In the genomic region with DNA sequence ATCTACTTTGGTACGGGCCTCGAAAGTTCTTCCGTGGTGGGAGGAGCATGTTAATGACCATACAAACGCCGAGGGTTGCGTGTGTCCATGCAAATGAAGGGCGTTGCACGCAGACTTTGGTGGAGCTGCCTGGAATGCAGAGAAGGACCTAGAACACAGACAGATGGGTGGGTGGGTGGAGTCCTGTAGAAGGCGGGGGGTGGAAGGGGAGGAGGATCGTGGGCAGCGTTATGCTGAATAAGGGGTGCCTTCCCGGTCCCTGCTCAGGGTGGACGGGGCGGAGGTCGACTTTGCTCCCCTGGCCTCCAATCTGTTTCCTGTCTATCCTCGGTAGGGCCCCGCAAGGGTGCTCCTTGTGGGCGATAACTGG, we compare ENCODE assay signal across 8 cellular contexts. TPM values are rescaled to one million over a fixed set of nuclear protein-coding genes. Genes with fewer than 3 reads are reported as not detected.
DNase-seq lines count a peak whose midpoint lies in the region; ATAC-seq and TF ChIP-seq lines count a peak whose summit lies in the region.

No MANE protein-coding gene starts in this region.

- H3K9ac ChIP-seq in iPS-20b (ENCODE audit: low read depth, low read length) = no peak overlapping the region

- DNase-seq in heart left ventricle (peak in 1 of 5 donors; percentile 52), Right ventricle myocardium inferior (ENCODE audit: missing footprints) (no peak), SK-MEL-5 (ENCODE audit: low read depth, low spot score) (peak; percentile 19), upper lobe of right lung (no peak), HuH-7 (ENCODE audit: low spot score) (no peak), hippocampal formation (lab: John Stamatoyannopoulos, UW) (no peak), NCI-H345 (lab: John Stamatoyannopoulos, UW) (no peak)

- ATAC-seq in heart left ventricle (no peak), Right ventricle myocardium inferior (no peak), upper lobe of right lung (no peak)

- in situ Hi-C loops in SK-MEL-5 (cut with HindIII; ENCODE audit: low pct_unique_long_range_greater_than_20kb, low sequenced_read_pairs) = no loop called here

- H3K4me3 ChIP-seq in heart left ventricle (peak overlapping the region; percentile 62 to 95 (median 78)), iPS-20b (ENCODE audit: low read length) (peak overlapping the region; percentile 79; the same call in 1 of the 2 replicates), upper lobe of right lung (peak overlapping the region; percentile 71)

- TF ChIP-seq CTCF in heart left ventricle (IDR thresholded peaks at IDR 0.05) (no peak), upper lobe of right lung (IDR thresholded peaks at IDR 0.05) (no peak)

- H3K36me3 ChIP-seq in heart left ventricle (peaks cover 0 to 13% (median 0%) of the 10 kb centered on the region in 9 donors), iPS-20b (ENCODE audit: insufficient read depth, low read depth, low read length) (peaks cover 16% of the 10 kb centered on the region), upper lobe of right lung (no peaks in the 10 kb centered on the region)

- peaks cover 46 to 52% (median 48%) of the 10 kb centered on the region in 9 donors for H3K27me3 ChIP-seq in heart left ventricle
- H3K27me3 ChIP-seq in iPS-20b (ENCODE audit: insufficient read depth, low read length) = peaks cover 54% of the 10 kb centered on the region
- H3K27me3 ChIP-seq in upper lobe of right lung = peaks cover 52% of the 10 kb centered on the region

- H3K4me1 ChIP-seq in heart left ventricle (peaks cover 4 to 70% (median 46%) of the 10 kb centered on the region in 12 donors), iPS-20b (ENCODE audit: insufficient read depth, low read length) (peaks cover 3% of the 10 kb centered on the region; the same call in 1 of the 2 replicates), upper lobe of right lung (peaks cover 42% of the 10 kb centered on the region)

- intact Hi-C loops in heart left ventricle (cut with DNase I) (loop anchor here in 1 of 10 donors (10.0 kb wide), 1 partner anchor 94 kb away; no protein-coding TSS in a partner anchor), Right ventricle myocardium inferior (cut with DNase I) (no loop called here), upper lobe of right lung (cut with DNase I) (no loop called here)

- TF ChIP-seq POLR2A in heart left ventricle (IDR thresholded peaks at IDR 0.05) = no peak

- 16 to 28% (median 18%) methylated on average over 17 to 18 of the region's 18 CpGs for WGBS in heart left ventricle, 4 donors

- no peak overlapping the region for H3K27ac ChIP-seq in heart left ventricle
- no peak overlapping the region for H3K27ac ChIP-seq in iPS-20b (ENCODE audit: low read length)
- H3K27ac ChIP-seq in upper lobe of right lung = no peak overlapping the region

- H3K9me3 ChIP-seq in heart left ventricle (no peaks in the 10 kb centered on the region), iPS-20b (ENCODE audit: insufficient read depth, low read depth, low read length) (no peaks in the 10 kb centered on the region), upper lobe of right lung (no peaks in the 10 kb centered on the region)

RNA-seq across cellular contexts. Expression of a gene that starts 0.8 kb away (rescaled TPM):
- 10 to 100 TPM in 1 of 9 donors, 1 to 10 TPM in 8; 6.9 to 16.3 (median 9.0) TPM for total RNA-seq in heart left ventricle
- polyA plus RNA-seq in heart left ventricle = 10 to 100 TPM in 1 of 2 donors, 1 to 10 TPM in 1; 8.1 to 15.2 TPM
- total RNA-seq in Right ventricle myocardium inferior = 11.4 TPM
- total RNA-seq in SK-MEL-5 (2014; rRNA removed; shearing (Covaris generic)) = 24.5 and 30.3 TPM in 2 replicates
- 49.8 and 56.9 TPM in 2 replicates for polyA plus RNA-seq in SK-MEL-5 (2015; cell fraction: cytosol; rRNA removed)
- polyA plus RNA-seq in SK-MEL-5 (2015; cell fraction: nucleus; rRNA removed) = 76.1 and 88.0 TPM in 2 replicates
- 7.4 TPM for total RNA-seq in upper lobe of right lung

RNA-seq across cellular contexts. Expression of a gene that starts 4.3 kb away (rescaled TPM):
- total RNA-seq in heart left ventricle (under 1 TPM in 1 of 9 donors, not detected in 8; 0.27 TPM), Right ventricle myocardium inferior (not detected), upper lobe of right lung (not detected)
- not detected for polyA plus RNA-seq in heart left ventricle
- total RNA-seq in SK-MEL-5 (2014; rRNA removed; shearing (Covaris generic)) = 3.7 and 4.5 TPM in 2 replicates
- polyA plus RNA-seq in SK-MEL-5 (2015; cell fraction: cytosol; rRNA removed) = 2.5 and 3.2 TPM in 2 replicates
- 9.8 and 10.8 TPM in 2 replicates for polyA plus RNA-seq in SK-MEL-5 (2015; cell fraction: nucleus; rRNA removed)

RNA-seq across cellular contexts. Expression of a gene that starts 11.9 kb away (rescaled TPM):
- total RNA-seq in heart left ventricle (10 to 100 TPM in 1 of 9 donors, 1 to 10 TPM in 4, under 1 TPM in 4; 0.72 to 11.9 (median 1.2) TPM), Right ventricle myocardium inferior (2.9 TPM), upper lobe of right lung (3.8 TPM)
- polyA plus RNA-seq in heart left ventricle = 1 to 10 TPM; 1.3 to 2.5 TPM
- 12.5 and 13.8 TPM in 2 replicates for total RNA-seq in SK-MEL-5 (2014; rRNA removed; shearing (Covaris generic))
- polyA plus RNA-seq in SK-MEL-5 (2015; cell fraction: cytosol; rRNA removed) = 61.0 and 75.3 TPM in 2 replicates
- 99.2 and 159 TPM in 2 replicates for polyA plus RNA-seq in SK-MEL-5 (2015; cell fraction: nucleus; rRNA removed)

RNA-seq across cellular contexts. Expression of a gene that starts 44.4 kb away (rescaled TPM):
- total RNA-seq in heart left ventricle (1 to 10 TPM in 2 of 9 donors, under 1 TPM in 7; 0.13 to 2.0 (median 0.75) TPM), Right ventricle myocardium inferior (0.32 TPM), upper lobe of right lung (0.75 TPM)
- 1 to 10 TPM in 1 of 2 donors, under 1 TPM in 1; 0.62 to 1.7 TPM for polyA plus RNA-seq in heart left ventricle
- not detected in 2 replicates for total RNA-seq in SK-MEL-5 (2014; rRNA removed; shearing (Covaris generic))
- not detected in 2 replicates for polyA plus RNA-seq in SK-MEL-5 (2015; cell fraction: cytosol; rRNA removed)
- not detected in 2 replicates for polyA plus RNA-seq in SK-MEL-5 (2015; cell fraction: nucleus; rRNA removed)

RNA-seq across cellular contexts. Expression of a gene that starts 49.6 kb away (rescaled TPM):
- total RNA-seq in heart left ventricle (not detected), Right ventricle myocardium inferior (not detected), upper lobe of right lung (not detected)
- under 1 TPM in 1 of 2 donors, not detected in 1; 0.04 TPM for polyA plus RNA-seq in heart left ventricle
- total RNA-seq in SK-MEL-5 (2014; rRNA removed; shearing (Covaris generic)) = not detected in 2 replicates
- 0.06 TPM in 1 of 2 replicates, not detected in the other for polyA plus RNA-seq in SK-MEL-5 (2015; cell fraction: cytosol; rRNA removed)
- not detected in 2 replicates for polyA plus RNA-seq in SK-MEL-5 (2015; cell fraction: nucleus; rRNA removed)
